Comparison of ENCODE assay signal across 29 cellular contexts in the genomic region with DNA sequence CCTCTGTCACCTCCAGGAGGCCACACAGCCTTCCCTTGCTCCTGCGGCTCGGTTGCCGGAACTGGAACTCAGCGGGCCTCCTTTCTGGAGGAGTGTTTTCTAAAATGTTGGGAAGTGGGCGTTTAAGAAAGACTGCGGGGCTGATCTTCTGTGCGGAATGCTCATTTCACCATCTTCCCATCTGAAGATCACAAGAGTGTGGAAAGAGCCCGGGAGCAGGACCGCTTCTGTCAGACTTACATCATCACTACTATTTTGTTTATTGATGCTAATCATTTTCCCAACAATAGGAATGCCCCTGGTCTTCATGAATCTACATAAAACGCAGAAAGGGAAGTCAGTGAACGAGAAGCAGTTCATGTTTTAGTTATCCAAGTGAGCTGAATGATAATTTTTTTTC.
"Had no signal": no experiment of that assay in that cellular context is flagged by ENCODE, and none has a peak within 500 bp of the region (broad histone marks: within the 10 kb centered on the region; RNA-seq: fewer than 3 reads in every experiment).

No MANE protein-coding gene starts in this region.

- FAIRE-seq: endometrium, kidney had no signal

- H3K9ac ChIP-seq: parathyroid adenoma had no signal

- H3K9me3 Mint-ChIP-seq: central memory CD8-positive, alpha-beta T cell; dendritic cell treated with granulocyte-macrophage colony-stimulating factor and Interleukin-4, amounts not matched to agents 40 ng/mL and 50 ng/mL, for 4 days; memory B cell; nephron progenitor cell; stimulated activated memory B cell treated with anti-CD40 and anti-IgM and Interleukin-4, amounts not matched to agents 10 μg/mL and 1 μg/mL and 100 μg/mL, for 72 hours had no signal

- H3K27ac ChIP-seq: colonic mucosa, esophagus squamous epithelium, neutrophil, parathyroid adenoma, prostate gland, sigmoid colon, spleen, testis, tibial artery, upper lobe of right lung, uterus had no signal

- H2AFZ ChIP-seq: parathyroid adenoma had no signal

- H3K27me3 ChIP-seq: colonic mucosa, neutrophil, sigmoid colon, testis, upper lobe of right lung, uterus had no signal

- H3K27ac Mint-ChIP-seq: dendritic cell treated with granulocyte-macrophage colony-stimulating factor and Interleukin-4, amounts not matched to agents 40 ng/mL and 50 ng/mL, for 4 days; memory B cell; naive thymus-derived CD4-positive, alpha-beta T cell; nephron progenitor cell; stimulated activated memory B cell treated with anti-CD40 and anti-IgM and Interleukin-4, amounts not matched to agents 10 μg/mL and 1 μg/mL and 100 μg/mL, for 72 hours had no signal

- DNase-seq: colonic mucosa; effector memory CD4-positive, alpha-beta T cell; erythroblast; esophagus squamous epithelium; foreskin melanocyte; kidney; midbrain; naive thymus-derived CD4-positive, alpha-beta T cell; nephron progenitor cell; right cardiac atrium; sigmoid colon; spleen; stimulated activated CD4-positive, alpha-beta T cell treated with anti-CD3 and anti-CD28 coated beads, Interleukin-4, amount 100 ng/mL, for 4 hours; stimulated activated naive CD8-positive, alpha-beta T cell treated with anti-CD3 and anti-CD28 coated beads, Interleukin-15, Interleukin-2, amounts not matched to agents 100 U/mL and 50 U/mL, for 24 hours; substantia nigra; testis; tibial artery; upper lobe of right lung; uterus had no signal

- H3K4me3 Mint-ChIP-seq: central memory CD8-positive, alpha-beta T cell; dendritic cell treated with granulocyte-macrophage colony-stimulating factor and Interleukin-4, amounts not matched to agents 40 ng/mL and 50 ng/mL, for 4 days; memory B cell; naive thymus-derived CD4-positive, alpha-beta T cell; nephron progenitor cell; stimulated activated memory B cell treated with anti-CD40 and anti-IgM and Interleukin-4, amounts not matched to agents 10 μg/mL and 1 μg/mL and 100 μg/mL, for 72 hours had no signal

- H3K4me1 Mint-ChIP-seq: central memory CD8-positive, alpha-beta T cell; memory B cell; naive thymus-derived CD4-positive, alpha-beta T cell; stimulated activated memory B cell treated with anti-CD40 and anti-IgM and Interleukin-4, amounts not matched to agents 10 μg/mL and 1 μg/mL and 100 μg/mL, for 72 hours had no signal

- H3K36me3 Mint-ChIP-seq: memory B cell; naive thymus-derived CD4-positive, alpha-beta T cell; stimulated activated memory B cell treated with anti-CD40 and anti-IgM and Interleukin-4, amounts not matched to agents 10 μg/mL and 1 μg/mL and 100 μg/mL, for 72 hours had no signal

- H3K4me1 ChIP-seq: colonic mucosa, esophagus squamous epithelium, parathyroid adenoma, prostate gland, sigmoid colon, spleen, testis, tibial artery, upper lobe of right lung, uterus had no signal

- H3K79me2 ChIP-seq: parathyroid adenoma had no signal

- H3K27me3 Mint-ChIP-seq: central memory CD8-positive, alpha-beta T cell; dendritic cell treated with granulocyte-macrophage colony-stimulating factor and Interleukin-4, amounts not matched to agents 40 ng/mL and 50 ng/mL, for 4 days; memory B cell; stimulated activated memory B cell treated with anti-CD40 and anti-IgM and Interleukin-4, amounts not matched to agents 10 μg/mL and 1 μg/mL and 100 μg/mL, for 72 hours had no signal

- H3K9me3 ChIP-seq: colonic mucosa, neutrophil, prostate gland, sigmoid colon, spleen, testis, tibial artery, upper lobe of right lung, uterus had no signal

- ATAC-seq: left lobe of liver; naive thymus-derived CD4-positive, alpha-beta T cell; right cardiac atrium; stimulated activated memory B cell treated with anti-CD40 and anti-IgM and Interleukin-4, amounts not matched to agents 10 μg/mL and 1 μg/mL and 100 μg/mL, for 72 hours; stimulated activated naive CD8-positive, alpha-beta T cell treated with anti-CD3 and anti-CD28 coated beads, Interleukin-15, Interleukin-2, amounts not matched to agents 100 U/mL and 50 U/mL, for 24 hours had no signal

- H3K4me3 ChIP-seq: colonic mucosa, esophagus squamous epithelium, lung, sigmoid colon, spleen, testis, tibial artery, upper lobe of right lung, uterus had no signal

- H3K36me3 ChIP-seq: colonic mucosa, esophagus squamous epithelium, neutrophil, prostate gland, sigmoid colon, spleen, tibial artery, upper lobe of right lung, uterus had no signal
